Comparison of ENCODE assay signal across 1 cellular context in the genomic region with DNA sequence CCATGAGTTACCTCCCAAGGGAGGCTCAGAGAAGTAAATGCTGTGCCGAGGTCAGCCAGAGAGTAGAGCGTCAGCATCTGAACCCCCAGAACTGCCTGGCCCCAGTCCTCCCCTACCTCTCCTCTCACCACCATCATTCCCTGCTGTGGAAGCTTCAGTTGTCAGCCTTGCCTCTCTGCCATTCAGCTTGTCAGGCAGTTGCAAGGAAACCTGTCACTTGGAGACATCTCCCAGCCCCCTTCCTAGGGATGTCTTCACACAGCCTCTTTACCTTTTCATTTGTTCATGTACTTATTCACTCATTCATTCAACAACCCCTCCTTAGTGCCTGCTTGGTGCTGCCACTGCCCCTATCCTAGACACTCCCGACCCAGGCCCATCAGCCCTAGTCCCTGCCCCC.
TF ChIP-seq lines count a peak whose summit lies in the region.

No MANE protein-coding gene starts in this region.

TF ChIP-seq in HepG2, 621 proteins besides CTCF, POLR2A, EP300 and RAD21:
- TF ChIP-seq PRPF4 (IDR thresholded peaks at IDR 0.05; ENCODE audit: low read depth, low read length, poor library complexity, severe bottlenecking), result no peak
- TF ChIP-seq, protein P1, sequence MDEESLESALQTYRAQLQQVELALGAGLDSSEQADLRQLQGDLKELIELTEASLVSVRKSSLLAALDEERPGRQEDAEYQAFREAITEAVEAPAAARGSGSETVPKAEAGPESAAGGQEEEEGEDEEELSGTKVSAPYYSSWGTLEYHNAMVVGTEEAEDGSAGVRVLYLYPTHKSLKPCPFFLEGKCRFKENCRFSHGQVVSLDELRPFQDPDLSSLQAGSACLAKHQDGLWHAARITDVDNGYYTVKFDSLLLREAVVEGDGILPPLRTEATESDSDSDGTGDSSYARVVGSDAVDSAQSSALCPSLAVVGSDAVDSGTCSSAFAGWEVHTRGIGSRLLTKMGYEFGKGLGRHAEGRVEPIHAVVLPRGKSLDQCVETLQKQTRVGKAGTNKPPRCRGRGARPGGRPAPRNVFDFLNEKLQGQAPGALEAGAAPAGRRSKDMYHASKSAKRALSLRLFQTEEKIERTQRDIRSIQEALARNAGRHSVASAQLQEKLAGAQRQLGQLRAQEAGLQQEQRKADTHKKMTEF (CRISPR knock-in tag; IDR thresholded peaks at IDR 0.05), result no peak
- no peak for TF ChIP-seq NR2F1 (CRISPR knock-in tag; IDR thresholded peaks at IDR 0.05)
- TF ChIP-seq HDAC2 (CRISPR knock-in tag; IDR thresholded peaks at IDR 0.05), result no peak
- no peak for TF ChIP-seq GATA4 (IDR thresholded peaks at IDR 0.05; ENCODE audit: borderline replicate concordance, low read depth)
- TF ChIP-seq, protein P2, sequence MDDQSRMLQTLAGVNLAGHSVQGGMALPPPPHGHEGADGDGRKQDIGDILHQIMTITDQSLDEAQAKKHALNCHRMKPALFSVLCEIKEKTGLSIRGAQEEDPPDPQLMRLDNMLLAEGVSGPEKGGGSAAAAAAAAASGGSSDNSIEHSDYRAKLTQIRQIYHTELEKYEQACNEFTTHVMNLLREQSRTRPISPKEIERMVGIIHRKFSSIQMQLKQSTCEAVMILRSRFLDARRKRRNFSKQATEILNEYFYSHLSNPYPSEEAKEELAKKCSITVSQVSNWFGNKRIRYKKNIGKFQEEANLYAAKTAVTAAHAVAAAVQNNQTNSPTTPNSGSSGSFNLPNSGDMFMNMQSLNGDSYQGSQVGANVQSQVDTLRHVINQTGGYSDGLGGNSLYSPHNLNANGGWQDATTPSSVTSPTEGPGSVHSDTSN (CRISPR knock-in tag; IDR thresholded peaks at IDR 0.05; ENCODE audit: borderline replicate concordance), result no peak
- TF ChIP-seq, protein P3, sequence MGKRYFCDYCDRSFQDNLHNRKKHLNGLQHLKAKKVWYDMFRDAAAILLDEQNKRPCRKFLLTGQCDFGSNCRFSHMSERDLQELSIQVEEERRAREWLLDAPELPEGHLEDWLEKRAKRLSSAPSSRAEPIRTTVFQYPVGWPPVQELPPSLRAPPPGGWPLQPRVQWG (CRISPR knock-in tag; IDR thresholded peaks at IDR 0.05; ENCODE audit: borderline replicate concordance, low read depth), result no peak
- TF ChIP-seq, protein P4, sequence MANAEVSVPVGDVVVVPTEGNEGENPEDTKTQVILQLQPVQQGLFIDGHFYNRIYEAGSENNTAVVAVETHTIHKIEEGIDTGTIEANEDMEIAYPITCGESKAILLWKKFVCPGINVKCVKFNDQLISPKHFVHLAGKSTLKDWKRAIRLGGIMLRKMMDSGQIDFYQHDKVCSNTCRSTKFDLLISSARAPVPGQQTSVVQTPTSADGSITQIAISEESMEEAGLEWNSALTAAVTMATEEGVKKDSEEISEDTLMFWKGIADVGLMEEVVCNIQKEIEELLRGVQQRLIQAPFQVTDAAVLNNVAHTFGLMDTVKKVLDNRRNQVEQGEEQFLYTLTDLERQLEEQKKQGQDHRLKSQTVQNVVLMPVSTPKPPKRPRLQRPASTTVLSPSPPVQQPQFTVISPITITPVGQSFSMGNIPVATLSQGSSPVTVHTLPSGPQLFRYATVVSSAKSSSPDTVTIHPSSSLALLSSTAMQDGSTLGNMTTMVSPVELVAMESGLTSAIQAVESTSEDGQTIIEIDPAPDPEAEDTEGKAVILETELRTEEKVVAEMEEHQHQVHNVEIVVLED (CRISPR knock-in tag; IDR thresholded peaks at IDR 0.05; ENCODE audit: borderline replicate concordance), result no peak
